32 cellular contexts compared by ENCODE assay signal in the genomic region with DNA sequence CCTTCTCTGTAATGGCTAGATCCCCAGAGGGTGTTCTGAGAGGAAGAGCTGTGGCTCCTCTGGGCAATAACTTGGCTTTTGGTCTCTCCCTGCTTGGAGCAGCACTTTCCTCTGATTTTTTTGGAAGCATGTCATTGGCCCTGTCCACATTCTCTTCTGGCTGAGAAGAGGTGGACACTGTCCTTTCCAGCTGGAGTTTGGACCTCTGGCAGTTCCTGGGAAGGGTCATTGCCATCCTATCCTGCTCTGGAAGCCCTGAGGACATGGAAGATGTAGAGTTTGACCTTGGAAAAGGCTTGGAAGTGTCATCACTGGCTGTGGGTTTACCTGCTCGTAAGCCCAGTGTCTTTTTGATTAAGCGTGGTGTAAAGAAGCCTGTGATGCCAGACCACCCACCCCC.
"Had no signal": no experiment of that assay in that cellular context is flagged by ENCODE, and none has a peak within 500 bp of the region (broad histone marks: within the 10 kb centered on the region; RNA-seq: fewer than 3 reads in every experiment).

No MANE protein-coding gene starts in this region.

- H3K27ac Mint-ChIP-seq: activated CD4-positive, alpha-beta T cell treated with anti-CD3 and anti-CD28 coated beads, Interleukin-2, amount 10 ng/mL, durations not matched to agents 24 days and 14 days; activated CD8-positive, alpha-beta T cell treated with anti-CD3 and anti-CD28 coated beads for 36 hours; activated naive CD4-positive, alpha-beta T cell treated with anti-CD3 and anti-CD28 coated beads, Interleukin-2, amount 50 U/mL, for 24 hours; activated naive CD8-positive, alpha-beta T cell treated with anti-CD3 and anti-CD28 coated beads, Interleukin-2, amount 10 ng/mL, durations not matched to agents 7 days and 5 days; activated T-cell treated with anti-CD3 and anti-CD28 coated beads, Interleukin-2, amount 50 U/mL, for 72 hours; T-helper 1 cell treated with Interleukin-12 subunit alpha and Interleukin-12 subunit beta and Interleukin-4 antibody, amounts not matched to agents 30 μg/mL and 1 μg/mL, for 36 hours; T-helper 2 cell treated with Interferon-gamma antibody and Interleukin-4, amounts not matched to agents 5 μg/mL and 100 μg/mL, for 36 hours had no signal

- H2AFZ ChIP-seq: PC-9 had no signal

- H3K27ac ChIP-seq: ascending aorta, cardiac muscle cell, PC-9, SJCRH30, SK-N-MC had no signal

- H3K4me1 ChIP-seq: ascending aorta, SJCRH30 had no signal

- H3K36me3 Mint-ChIP-seq: activated naive CD8-positive, alpha-beta T cell treated with anti-CD3 and anti-CD28 coated beads, Interleukin-2, amount 10 ng/mL, durations not matched to agents 7 days and 5 days had no signal

- H3K4me3 ChIP-seq: ascending aorta, cardiac muscle cell, MG63, PC-9, SJCRH30, SK-N-MC had no signal

- ATAC-seq: activated CD8-positive, alpha-beta T cell treated with anti-CD3 and anti-CD28 coated beads for 36 hours; activated T-cell treated with anti-CD3 and anti-CD28 coated beads, Interleukin-2, amount 50 U/mL, for 72 hours; activated T-helper 17 cell treated with anti-CD3 and anti-CD28 coated beads, Interleukin-2, amount 50 U/mL, for 72 hours had no signal

- H3K9me3 ChIP-seq: ascending aorta, MG63, SJCRH30 had no signal

- H3K27me3 Mint-ChIP-seq: activated CD4-positive, alpha-beta T cell treated with anti-CD3 and anti-CD28 coated beads, Interleukin-2, amount 10 ng/mL, durations not matched to agents 24 days and 14 days; activated CD8-positive, alpha-beta T cell treated with anti-CD3 and anti-CD28 coated beads for 36 hours; activated naive CD4-positive, alpha-beta T cell treated with anti-CD3 and anti-CD28 coated beads, Interleukin-2, amount 50 U/mL, for 24 hours; activated naive CD8-positive, alpha-beta T cell treated with anti-CD3 and anti-CD28 coated beads, Interleukin-2, amount 10 ng/mL, durations not matched to agents 7 days and 5 days; activated T-helper 17 cell treated with anti-CD3 and anti-CD28 coated beads, Interleukin-2, amount 50 U/mL, for 72 hours; central memory CD8-positive, alpha-beta T cell had no signal

- H3K4me1 Mint-ChIP-seq: activated CD4-positive, alpha-beta T cell treated with anti-CD3 and anti-CD28 coated beads, Interleukin-2, amount 10 ng/mL, durations not matched to agents 24 days and 14 days; activated naive CD4-positive, alpha-beta T cell treated with anti-CD3 and anti-CD28 coated beads, Interleukin-2, amount 50 U/mL, for 24 hours; activated naive CD8-positive, alpha-beta T cell treated with anti-CD3 and anti-CD28 coated beads, Interleukin-2, amount 10 ng/mL, durations not matched to agents 7 days and 5 days; activated T-helper 17 cell treated with anti-CD3 and anti-CD28 coated beads, Interleukin-2, amount 50 U/mL, for 72 hours; central memory CD8-positive, alpha-beta T cell had no signal

- H3K27me3 ChIP-seq: ascending aorta, cardiac muscle cell, MG63, SJCRH30 had no signal

- H3K9me3 Mint-ChIP-seq: activated CD4-positive, alpha-beta T cell treated with anti-CD3 and anti-CD28 coated beads, Interleukin-2, amount 10 ng/mL, durations not matched to agents 24 days and 14 days; activated CD8-positive, alpha-beta T cell treated with anti-CD3 and anti-CD28 coated beads for 36 hours; activated naive CD4-positive, alpha-beta T cell treated with anti-CD3 and anti-CD28 coated beads, Interleukin-2, amount 50 U/mL, for 24 hours; activated naive CD8-positive, alpha-beta T cell treated with anti-CD3 and anti-CD28 coated beads, Interleukin-2, amount 10 ng/mL, durations not matched to agents 7 days and 5 days; activated T-cell treated with anti-CD3 and anti-CD28 coated beads, Interleukin-2, amount 50 U/mL, for 72 hours; activated T-helper 17 cell treated with anti-CD3 and anti-CD28 coated beads, Interleukin-2, amount 50 U/mL, for 72 hours; central memory CD8-positive, alpha-beta T cell; T-helper 1 cell treated with Interleukin-12 subunit alpha and Interleukin-12 subunit beta and Interleukin-4 antibody, amounts not matched to agents 30 μg/mL and 1 μg/mL, for 36 hours; T-helper 2 cell treated with Interferon-gamma antibody and Interleukin-4, amounts not matched to agents 5 μg/mL and 100 μg/mL, for 36 hours had no signal

- H3K4me2 ChIP-seq: PC-9 had no signal

- DNase-seq: activated CD4-positive, alpha-beta T cell treated with anti-CD3 and anti-CD28 coated beads, Interleukin-2, amount 10 ng/mL, durations not matched to agents 24 days and 14 days; activated CD4-positive, alpha-beta T cell treated with anti-CD3 and anti-CD28 coated beads, Interleukin-2, amount 50 U/mL, for 4 hours; activated CD8-positive, alpha-beta T cell treated with anti-CD3 and anti-CD28 coated beads for 36 hours; activated effector memory CD4-positive, alpha-beta T cell treated with anti-CD3 and anti-CD28 coated beads, Interleukin-2, amount 50 U/mL, for 16 hours; activated naive CD4-positive, alpha-beta T cell treated with Interleukin-2 at 50 U/mL for 16 hours; activated naive CD8-positive, alpha-beta T cell treated with anti-CD3 and anti-CD28 coated beads, Interleukin-2, amount 10 ng/mL, durations not matched to agents 7 days and 5 days; activated T-cell treated with anti-CD3 and anti-CD28 coated beads, Interleukin-2, amount 50 U/mL, for 1 hour; activated T-cell treated with anti-CD3 and anti-CD28 coated beads, Interleukin-2, amount 50 U/mL, for 72 hours; amygdala; MG63; NCI-H1048; NCI-H1436 treated with DMSO at 0.1 percent for 48 hours; NCI-H1694 treated with DMSO at 0.1 percent for 48 hours; NCI-H2029; NCI-H2171; NCI-H510A; NCI-H526; NCI-H748 treated with DMSO at 0.1 percent for 48 hours; NK-92 treated with Interleukin-12 subunit alpha and Interleukin-12 subunit beta, amount 100 ng/mL, for 24 hours; PC-9; Right ventricle myocardium superior; SJCRH30 had no signal

- H3K4me3 Mint-ChIP-seq: activated CD4-positive, alpha-beta T cell treated with anti-CD3 and anti-CD28 coated beads, Interleukin-2, amount 10 ng/mL, durations not matched to agents 24 days and 14 days; activated CD8-positive, alpha-beta T cell treated with anti-CD3 and anti-CD28 coated beads for 36 hours; activated naive CD4-positive, alpha-beta T cell treated with anti-CD3 and anti-CD28 coated beads, Interleukin-2, amount 50 U/mL, for 24 hours; activated naive CD8-positive, alpha-beta T cell treated with anti-CD3 and anti-CD28 coated beads, Interleukin-2, amount 10 ng/mL, durations not matched to agents 7 days and 5 days; activated T-cell treated with anti-CD3 and anti-CD28 coated beads, Interleukin-2, amount 50 U/mL, for 72 hours; activated T-helper 17 cell treated with anti-CD3 and anti-CD28 coated beads, Interleukin-2, amount 50 U/mL, for 72 hours; central memory CD8-positive, alpha-beta T cell; T-helper 1 cell treated with Interleukin-12 subunit alpha and Interleukin-12 subunit beta and Interleukin-4 antibody, amounts not matched to agents 30 μg/mL and 1 μg/mL, for 36 hours; T-helper 2 cell treated with Interferon-gamma antibody and Interleukin-4, amounts not matched to agents 5 μg/mL and 100 μg/mL, for 36 hours had no signal

- FAIRE-seq: RCC 7860, TTC549 had no signal
